8 cellular contexts compared by ENCODE assay signal in genomic region chr1:12434174-12434573, GRCh38.
DNase-seq lines count a peak whose midpoint lies in the region; ATAC-seq and TF ChIP-seq lines count a peak whose summit lies in the region.

No MANE protein-coding gene starts in this region.

- H3K4me1 Mint-ChIP-seq in central memory CD8-positive, alpha-beta T cell: peaks cover 56% of the 10 kb centered on the region
- peaks cover 41 to 85% (median 81%) of the 10 kb centered on the region in 4 donors for H3K4me1 Mint-ChIP-seq in naive thymus-derived CD8-positive, alpha-beta T cell

- H3K27me3 Mint-ChIP-seq in central memory CD8-positive, alpha-beta T cell: no peaks in the 10 kb centered on the region
- H3K27me3 Mint-ChIP-seq in naive thymus-derived CD8-positive, alpha-beta T cell: no peaks in the 10 kb centered on the region

- peak overlapping the region; percentile 96 for H3K27ac Mint-ChIP-seq in central memory CD8-positive, alpha-beta T cell (ENCODE audit: low read depth)
- H3K27ac Mint-ChIP-seq in naive thymus-derived CD8-positive, alpha-beta T cell: peak overlapping the region; percentile 68 to 98 (median 88)

- peak overlapping the region; percentile 65 for H3K4me3 Mint-ChIP-seq in central memory CD8-positive, alpha-beta T cell
- H3K4me3 Mint-ChIP-seq in naive thymus-derived CD8-positive, alpha-beta T cell: peak overlapping the region; percentile 2 to 81 (median 74)

- H3K9me3 ChIP-seq in thoracic aorta: no peaks in the 10 kb centered on the region

- H3K4me3 ChIP-seq in thoracic aorta: no peak overlapping the region

- H3K36me3 Mint-ChIP-seq in central memory CD8-positive, alpha-beta T cell (ENCODE audit: insufficient read depth): peaks cover 24% of the 10 kb centered on the region
- peaks cover 0 to 6% (median 3%) of the 10 kb centered on the region in 3 donors for H3K36me3 Mint-ChIP-seq in naive thymus-derived CD8-positive, alpha-beta T cell

- H3K27me3 ChIP-seq in thoracic aorta (replicated peaks; ENCODE audit: insufficient read depth): no peaks in the 10 kb centered on the region

- H3K36me3 ChIP-seq in thoracic aorta: peaks cover 5% of the 10 kb centered on the region

- peaks cover 41 to 74% of the 10 kb centered on the region in 2 donors for H3K4me1 ChIP-seq in thoracic aorta (ENCODE audit: control insufficient read depth in 1 of 2, low read depth in 2 of 2)

- H3K27ac ChIP-seq in VCaP (peak overlapping the region; percentile 52), thoracic aorta (peak overlapping the region; percentile 89 to 90)

- DNase-seq in activated gamma-delta T cell treated with Interleukin-2 at 50 U/mL for 16 hours (peak; percentile 43), activated gamma-delta T cell (lab: John Stamatoyannopoulos, UW) (no peak), thoracic aorta (ENCODE audit: low spot score) (no peak), DMS53 (lab: John Stamatoyannopoulos, UW) (no peak)
- peak; percentile 25 to 27 for DNase-seq in central memory CD8-positive, alpha-beta T cell (ENCODE audit: low spot score in 2 of 2)
- DNase-seq in naive thymus-derived CD8-positive, alpha-beta T cell: peak in 6 of 10 donors; percentile 25 to 42 (median 32)

- no peaks in the 10 kb centered on the region for H3K9me3 Mint-ChIP-seq in central memory CD8-positive, alpha-beta T cell
- peaks cover 0 to 6% (median 0%) of the 10 kb centered on the region in 9 donors for H3K9me3 Mint-ChIP-seq in naive thymus-derived CD8-positive, alpha-beta T cell

- POLR2A ChIA-PET in naive thymus-derived CD8-positive, alpha-beta T cell (lab: Charles Lee): interaction anchor here (1.0 to 6.5 kb wide), 7 partner anchors 13 to 184 kb away, joined by 3 to 37 read pairs (median 5); partner anchors contain the start of gene DHRS3

- no peak for TF ChIP-seq CTCF in VCaP (conservative IDR thresholded peaks at IDR 0.05)
- TF ChIP-seq CTCF in thoracic aorta (IDR thresholded peaks at IDR 0.05): no peak

- peak; percentile 57 for ATAC-seq in central memory CD8-positive, alpha-beta T cell (replicated peaks; ENCODE audit: extremely low read depth, poor library complexity, severe bottlenecking)
- ATAC-seq in naive thymus-derived CD8-positive, alpha-beta T cell: peak; percentile 71 to 73
- ATAC-seq in thoracic aorta (ENCODE audit: insufficient number of reproducible peaks, low FRiP score, low read depth): peak; percentile 69
- ATAC-seq in GM18861 (IDR thresholded peaks at IDR 0.05; ENCODE audit: unreplicated experiment): no peak

Comparison
In these comparisons a context has a peak if more than half of its experiments do, and no peak if none do; other contexts are left out.
1. DNase-seq: peak in activated gamma-delta T cell treated with Interleukin-2 at 50 U/mL for 16 hours (single experiment), central memory CD8-positive, alpha-beta T cell (2 of 2) and naive thymus-derived CD8-positive, alpha-beta T cell (6 of 10); none in activated gamma-delta T cell (single experiment), thoracic aorta (single experiment) and DMS53 (single experiment).